8 cellular contexts compared by ENCODE assay signal in genomic region chr15:38254065-38254883, GRCh38. TPM values are rescaled to one million over a fixed set of nuclear protein-coding genes. Genes with fewer than 3 reads are reported as not detected.
DNase-seq lines count a peak whose midpoint lies in the region; ATAC-seq and FAIRE-seq lines count a peak whose summit lies in the region.

No MANE protein-coding gene starts in this region.

- no peaks in the 10 kb centered on the region for H3K9me3 Mint-ChIP-seq in central memory CD8-positive, alpha-beta T cell
- no peaks in the 10 kb centered on the region for H3K9me3 Mint-ChIP-seq in stimulated activated effector memory CD8-positive, alpha-beta T cell treated with anti-CD3 and anti-CD28 coated beads, Interleukin-12 subunit alpha, Interleukin-12 subunit beta, amount 100 ng/mL, for 72 hours

- H3K27ac Mint-ChIP-seq in central memory CD8-positive, alpha-beta T cell (ENCODE audit: low read depth), result peak overlapping the region; percentile 47
- H3K27ac Mint-ChIP-seq in stimulated activated effector memory CD8-positive, alpha-beta T cell treated with anti-CD3 and anti-CD28 coated beads, Interleukin-12 subunit alpha, Interleukin-12 subunit beta, amount 100 ng/mL, for 72 hours, result no peak overlapping the region

- ATAC-seq in GM21786 (IDR thresholded peaks at IDR 0.05; ENCODE audit: unreplicated experiment), result peak; percentile 47
- ATAC-seq in central memory CD8-positive, alpha-beta T cell (replicated peaks; ENCODE audit: extremely low read depth, poor library complexity, severe bottlenecking), result peak; percentile 70
- ATAC-seq in stimulated activated effector memory CD8-positive, alpha-beta T cell treated with anti-CD3 and anti-CD28 coated beads, Interleukin-12 subunit alpha, Interleukin-12 subunit beta, amount 100 ng/mL, for 72 hours, result peak; percentile 67
- no peak for ATAC-seq in HG02870 (IDR thresholded peaks at IDR 0.05; ENCODE audit: unreplicated experiment)

- peaks cover 28% of the 10 kb centered on the region for H3K4me1 Mint-ChIP-seq in central memory CD8-positive, alpha-beta T cell
- H3K4me1 Mint-ChIP-seq in stimulated activated effector memory CD8-positive, alpha-beta T cell treated with anti-CD3 and anti-CD28 coated beads, Interleukin-12 subunit alpha, Interleukin-12 subunit beta, amount 100 ng/mL, for 72 hours, result peaks cover 28% of the 10 kb centered on the region

- H3K4me3 Mint-ChIP-seq in central memory CD8-positive, alpha-beta T cell, result peak overlapping the region; percentile 92
- peak overlapping the region; percentile 79 for H3K4me3 Mint-ChIP-seq in stimulated activated effector memory CD8-positive, alpha-beta T cell treated with anti-CD3 and anti-CD28 coated beads, Interleukin-12 subunit alpha, Interleukin-12 subunit beta, amount 100 ng/mL, for 72 hours

- H3K27me3 Mint-ChIP-seq in central memory CD8-positive, alpha-beta T cell, result no peaks in the 10 kb centered on the region

- peak; percentile 48 to 64 for DNase-seq in Kasumi-1 (lab: John Stamatoyannopoulos, UW)
- DNase-seq in SK-N-DZ (ENCODE audit: low spot score), result peak; percentile 84
- peak in 1 of 2 donors; percentile 23 for DNase-seq in central memory CD8-positive, alpha-beta T cell (ENCODE audit: low spot score in 2 of 2)
- peak; percentile 93 for DNase-seq in kidney glomerular epithelial cell (lab: John Stamatoyannopoulos, UW)
- peak in 1 of 2 donors; percentile 49 for DNase-seq in stimulated activated effector memory CD8-positive, alpha-beta T cell treated with anti-CD3 and anti-CD28 coated beads, Interleukin-12 subunit alpha, Interleukin-12 subunit beta, amount 100 ng/mL, for 72 hours (ENCODE audit: low spot score in 2 of 2)

- peak; percentile 75 for FAIRE-seq in G401.6 (lab: Jason Lieb, UNC)

- peaks cover 22% of the 10 kb centered on the region for H3K36me3 Mint-ChIP-seq in central memory CD8-positive, alpha-beta T cell (ENCODE audit: insufficient read depth)
- H3K36me3 Mint-ChIP-seq in stimulated activated effector memory CD8-positive, alpha-beta T cell treated with anti-CD3 and anti-CD28 coated beads, Interleukin-12 subunit alpha, Interleukin-12 subunit beta, amount 100 ng/mL, for 72 hours, result no peaks in the 10 kb centered on the region

RNA-seq across cellular contexts. Expression of gene SPRED1, which starts 1.6 kb away (rescaled TPM):
- polyA plus RNA-seq in SK-N-DZ (2014; cell fraction: cytosol; rRNA removed), result 3.2 and 3.8 TPM in 2 replicates
- polyA plus RNA-seq in SK-N-DZ (2014; cell fraction: nucleus; rRNA removed), result 2.3 and 2.8 TPM in 2 replicates
